Comparison of ENCODE assay signal across 25 cellular contexts in genomic region chr12:119691202-119691846, GRCh38.
"Had no signal": no experiment of that assay in that cellular context is flagged by ENCODE, and none has a peak within 500 bp of the region (broad histone marks: within the 10 kb centered on the region; RNA-seq: fewer than 3 reads in every experiment).

No MANE protein-coding gene starts in this region.

- H3K36me3 ChIP-seq: left ventricle myocardium inferior, neural progenitor cell, thoracic aorta had no signal

- ATAC-seq: activated CD8-positive, alpha-beta memory T cell treated with anti-CD3 and anti-CD28 coated beads, Interleukin-2, amount 10 ng/mL, durations not matched to agents 7 days and 5 days; activated CD8-positive, alpha-beta T cell treated with anti-CD3 and anti-CD28 coated beads for 36 hours; activated naive CD8-positive, alpha-beta T cell treated with anti-CD3 and anti-CD28 coated beads, Interleukin-2, amount 50 U/mL, for 24 hours; effector memory CD8-positive, alpha-beta T cell; gastroesophageal sphincter; heart left ventricle had no signal

- H3K9me3 Mint-ChIP-seq: activated CD4-positive, alpha-beta T cell treated with anti-CD3 and anti-CD28 coated beads, Interleukin-2, amount 10 ng/mL, durations not matched to agents 24 days and 14 days; activated CD8-positive, alpha-beta T cell treated with anti-CD3 and anti-CD28 coated beads for 36 hours; activated naive CD8-positive, alpha-beta T cell treated with anti-CD3 and anti-CD28 coated beads, Interleukin-2, amount 50 U/mL, for 24 hours; activated T-helper 1 cell treated with anti-CD3 and anti-CD28 coated beads, Interleukin-12 subunit alpha, Interleukin-12 subunit beta, Interleukin-2, Interleukin-4 antibody, amounts not matched to agents 30 ng/mL and 10 ng/mL and 1 ng/mL, durations not matched to agents 14 hours and 24 hours and 36 hours; brain; effector memory CD8-positive, alpha-beta T cell; neural progenitor cell had no signal

- H3K4me3 Mint-ChIP-seq: activated CD4-positive, alpha-beta T cell treated with anti-CD3 and anti-CD28 coated beads, Interleukin-2, amount 10 ng/mL, durations not matched to agents 24 days and 14 days; activated CD8-positive, alpha-beta memory T cell treated with anti-CD3 and anti-CD28 coated beads, Interleukin-2, amount 10 ng/mL, durations not matched to agents 7 days and 5 days; activated CD8-positive, alpha-beta T cell treated with anti-CD3 and anti-CD28 coated beads for 36 hours; activated naive CD8-positive, alpha-beta T cell treated with anti-CD3 and anti-CD28 coated beads, Interleukin-2, amount 50 U/mL, for 24 hours; activated T-helper 1 cell treated with anti-CD3 and anti-CD28 coated beads, Interleukin-12 subunit alpha, Interleukin-12 subunit beta, Interleukin-2, Interleukin-4 antibody, amounts not matched to agents 30 ng/mL and 10 ng/mL and 1 ng/mL, durations not matched to agents 14 hours and 24 hours and 36 hours; brain; effector memory CD8-positive, alpha-beta T cell; neural progenitor cell had no signal

- H3K4me1 Mint-ChIP-seq: activated CD4-positive, alpha-beta T cell treated with anti-CD3 and anti-CD28 coated beads, Interleukin-2, amount 10 ng/mL, durations not matched to agents 24 days and 14 days; activated CD8-positive, alpha-beta memory T cell treated with anti-CD3 and anti-CD28 coated beads, Interleukin-2, amount 10 ng/mL, durations not matched to agents 7 days and 5 days; activated naive CD8-positive, alpha-beta T cell treated with anti-CD3 and anti-CD28 coated beads, Interleukin-2, amount 50 U/mL, for 24 hours; neural progenitor cell had no signal

- H3K27ac Mint-ChIP-seq: activated CD4-positive, alpha-beta T cell treated with anti-CD3 and anti-CD28 coated beads, Interleukin-2, amount 10 ng/mL, durations not matched to agents 24 days and 14 days; activated CD8-positive, alpha-beta memory T cell treated with anti-CD3 and anti-CD28 coated beads, Interleukin-2, amount 10 ng/mL, durations not matched to agents 7 days and 5 days; activated CD8-positive, alpha-beta T cell treated with anti-CD3 and anti-CD28 coated beads for 36 hours; activated naive CD8-positive, alpha-beta T cell treated with anti-CD3 and anti-CD28 coated beads, Interleukin-2, amount 50 U/mL, for 24 hours; activated T-helper 1 cell treated with anti-CD3 and anti-CD28 coated beads, Interleukin-12 subunit alpha, Interleukin-12 subunit beta, Interleukin-2, Interleukin-4 antibody, amounts not matched to agents 30 ng/mL and 10 ng/mL and 1 ng/mL, durations not matched to agents 14 hours and 24 hours and 36 hours; effector memory CD8-positive, alpha-beta T cell; neural progenitor cell had no signal

- H2AFZ ChIP-seq: neural progenitor cell had no signal

- H3K4me3 ChIP-seq: esophagus squamous epithelium, gastroesophageal sphincter, heart left ventricle, left ventricle myocardium inferior, neural progenitor cell, SJCRH30, thoracic aorta, upper lobe of left lung had no signal

- DNase-seq: activated CD4-positive, alpha-beta T cell treated with anti-CD3 and anti-CD28 coated beads, Interleukin-2, amount 10 ng/mL, durations not matched to agents 24 days and 14 days; activated CD4-positive, CD25-positive, alpha-beta regulatory T cell; activated CD8-positive, alpha-beta memory T cell treated with anti-CD3 and anti-CD28 coated beads, Interleukin-2, amount 10 ng/mL, durations not matched to agents 7 days and 5 days; activated CD8-positive, alpha-beta T cell treated with anti-CD3 and anti-CD28 coated beads for 36 hours; activated gamma-delta T cell; activated naive CD4-positive, alpha-beta T cell treated with anti-CD3 and anti-CD28 coated beads, Interleukin-2, amount 50 U/mL, for 16 hours; activated naive CD8-positive, alpha-beta T cell treated with anti-CD3 and anti-CD28 coated beads, Interleukin-2, amount 50 U/mL, for 24 hours; activated T-cell treated with anti-CD3 and anti-CD28 coated beads for 4 hours; aorta; effector memory CD8-positive, alpha-beta T cell; esophagus squamous epithelium; heart left ventricle; kidney glomerular epithelial cell; left ventricle myocardium inferior; retina; SJCRH30; stimulated activated CD4-positive, alpha-beta T cell treated with anti-CD3 and anti-CD28 coated beads, Interleukin-4, amount 100 ng/mL, for 1 hour; stimulated activated naive CD4-positive, alpha-beta T cell; T-helper 1 cell; upper lobe of left lung had no signal

- H3K4me2 ChIP-seq: neural progenitor cell had no signal

- H3K9me3 ChIP-seq: esophagus squamous epithelium, gastroesophageal sphincter, heart left ventricle, left ventricle myocardium inferior, SJCRH30, thoracic aorta, upper lobe of left lung had no signal

- H3K27me3 Mint-ChIP-seq: activated CD4-positive, alpha-beta T cell treated with anti-CD3 and anti-CD28 coated beads, Interleukin-2, amount 10 ng/mL, durations not matched to agents 24 days and 14 days; activated CD8-positive, alpha-beta memory T cell treated with anti-CD3 and anti-CD28 coated beads, Interleukin-2, amount 10 ng/mL, durations not matched to agents 7 days and 5 days; activated CD8-positive, alpha-beta T cell treated with anti-CD3 and anti-CD28 coated beads for 36 hours; activated naive CD8-positive, alpha-beta T cell treated with anti-CD3 and anti-CD28 coated beads, Interleukin-2, amount 50 U/mL, for 24 hours; brain; effector memory CD8-positive, alpha-beta T cell had no signal

- H3K4me1 ChIP-seq: neural progenitor cell had no signal

- H3K27me3 ChIP-seq: esophagus squamous epithelium, gastroesophageal sphincter, heart left ventricle, neural progenitor cell, SJCRH30, upper lobe of left lung had no signal

- H3K9ac ChIP-seq: neural progenitor cell had no signal

- H3K27ac ChIP-seq: gastroesophageal sphincter, neural progenitor cell, thoracic aorta had no signal
